ENCODE assay signal across 8 cellular contexts in the genomic region with DNA sequence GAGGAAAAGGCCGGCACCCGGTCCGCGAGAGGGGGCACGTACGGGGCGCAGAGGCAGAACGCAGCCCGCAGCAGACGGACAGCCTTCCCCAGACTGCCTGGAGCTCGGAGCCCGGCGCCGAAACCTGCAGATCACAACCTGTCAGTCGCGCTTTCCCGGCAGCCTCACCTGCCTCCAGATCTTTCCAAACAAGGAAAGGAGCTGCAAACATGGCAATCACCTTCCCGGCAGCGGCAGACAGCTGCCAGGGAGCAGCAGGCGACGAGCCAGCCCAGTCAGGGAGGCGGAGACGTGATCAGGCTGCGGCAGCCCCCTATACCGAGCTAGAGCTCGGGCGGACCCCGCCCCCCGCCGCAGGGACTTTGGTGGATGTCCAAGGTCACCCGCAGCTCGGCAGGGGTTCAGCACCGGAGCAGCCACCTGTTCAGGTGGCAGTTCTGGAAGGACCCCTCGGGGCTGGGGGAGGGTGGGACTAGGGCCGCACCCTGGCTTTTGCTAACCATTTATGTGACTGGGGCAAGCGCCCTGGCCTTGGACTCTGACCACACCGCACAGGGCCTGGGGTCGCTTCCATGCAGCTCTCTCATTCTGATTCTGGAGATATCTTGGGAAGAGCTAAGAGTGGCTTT.
DNase-seq lines count a peak whose midpoint lies in the region; ATAC-seq and TF ChIP-seq lines count a peak whose summit lies in the region.

No MANE protein-coding gene starts in this region.

- ATAC-seq in Right ventricle myocardium superior (ENCODE audit: poor library complexity) (peak; percentile 35), Right ventricle myocardium inferior (no peak)

- H3K27me3 ChIP-seq in uterus: no peaks in the 10 kb centered on the region

- H3K4me1 ChIP-seq in uterus: no peaks in the 10 kb centered on the region

- intact Hi-C loops in Right ventricle myocardium superior (cut with DNase I) (no loop called here), Right ventricle myocardium inferior (cut with DNase I) (no loop called here), uterus (cut with DNase I; ENCODE audit: low total_unique reads) (no loop called here)

- TF ChIP-seq CTCF in chondrocyte (IDR thresholded peaks at IDR 0.05) (no peak), uterus (IDR thresholded peaks at IDR 0.05) (no peak)

- no peak overlapping the region for H3K27ac Mint-ChIP-seq in chondrocyte (ENCODE audit: unreplicated experiment)

- peaks cover 10% of the 10 kb centered on the region for H3K4me1 Mint-ChIP-seq in chondrocyte (ENCODE audit: low read depth)

- peak overlapping the region; percentile 74 for H3K4me3 Mint-ChIP-seq in chondrocyte (ENCODE audit: unreplicated experiment)

- no peak overlapping the region for H3K27ac ChIP-seq in uterus

- H3K9me3 Mint-ChIP-seq in chondrocyte (ENCODE audit: low read depth): peaks cover 2% of the 10 kb centered on the region

- DNase-seq in Right ventricle myocardium superior (no peak), Right ventricle myocardium inferior (ENCODE audit: missing footprints) (no peak), chondrocyte (ENCODE audit: low spot score) (no peak), lung microvascular endothelial cell (ENCODE audit: low read depth in 2 of 2) (peak; percentile 5 to 9), uterus (peak in 1 of 2 donors; percentile 22), SKM-1 treated with dmso at 0.1 percent for 144 hours (lab: John Stamatoyannopoulos, UW; ENCODE audit: unreplicated experiment) (no peak)
- DNase-seq in activated CD8-positive, alpha-beta memory T cell treated with anti-CD3 and anti-CD28 coated beads, Interleukin-2, amount 50 U/mL, for 4 hours: no peak
- no peak for DNase-seq in activated CD8-positive, alpha-beta memory T cell treated with anti-CD3 and anti-CD28 coated beads, Interleukin-2, amount 50 U/mL, for 48 hours

- TF ChIP-seq POLR2A in uterus (IDR thresholded peaks at IDR 0.05): no peak

- H3K4me3 ChIP-seq in uterus: peak overlapping the region; percentile 24 to 25

- no peaks in the 10 kb centered on the region for H3K36me3 ChIP-seq in uterus

- peaks cover 5% of the 10 kb centered on the region for H3K27me3 Mint-ChIP-seq in chondrocyte (ENCODE audit: low read depth)

- no peaks in the 10 kb centered on the region for H3K9me3 ChIP-seq in uterus

- peaks cover 1% of the 10 kb centered on the region for H3K36me3 Mint-ChIP-seq in chondrocyte (ENCODE audit: low read depth)

Comparison
In these comparisons a context has a peak if more than half of its experiments do, and no peak if none do; other contexts are left out.
1. DNase-seq: peak in lung microvascular endothelial cell (2 of 2); none in Right ventricle myocardium superior (single experiment), Right ventricle myocardium inferior (single experiment), chondrocyte (single experiment), SKM-1 treated with dmso at 0.1 percent for 144 hours (single experiment), activated CD8-positive, alpha-beta memory T cell treated with anti-CD3 and anti-CD28 coated beads, Interleukin-2, amount 50 U/mL, for 4 hours (single experiment) and activated CD8-positive, alpha-beta memory T cell treated with anti-CD3 and anti-CD28 coated beads, Interleukin-2, amount 50 U/mL, for 48 hours (single experiment).